ENCODE assay signal across 18 cellular contexts in the genomic region with DNA sequence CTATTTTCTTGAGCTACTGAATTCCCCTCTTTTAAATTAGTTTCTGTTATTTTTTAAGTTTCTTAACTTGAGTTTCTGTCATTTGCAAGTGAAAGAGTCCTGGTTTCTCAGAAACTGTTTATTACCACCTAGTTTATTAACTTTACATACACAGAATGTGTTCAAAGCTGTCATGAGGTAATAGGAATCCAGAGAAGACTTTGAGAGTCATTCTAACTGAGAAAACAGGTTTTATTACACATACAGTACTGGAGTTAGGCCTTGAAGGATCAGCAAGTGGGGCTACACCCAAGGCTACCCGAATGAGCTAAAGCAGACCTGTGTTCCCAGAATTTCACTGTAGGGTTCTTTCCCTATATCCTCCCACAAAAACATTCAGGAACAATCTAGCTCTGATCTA. TPM values are rescaled to one million over a fixed set of nuclear protein-coding genes. Genes with fewer than 3 reads are reported as not detected.
A peak's percentile ranks its signal among the peaks of the same experiment; 100 is the strongest.
DNase-seq lines count a peak whose midpoint lies in the region; ATAC-seq and TF ChIP-seq lines count a peak whose summit lies in the region.
"Had no signal": no experiment of that assay in that cellular context is flagged by ENCODE, and none has a peak within 500 bp of the region (broad histone marks: within the 10 kb centered on the region; RNA-seq: fewer than 3 reads in every experiment).

No MANE protein-coding gene starts in this region.

- H3K27ac Mint-ChIP-seq in CD14-positive monocyte = no peak overlapping the region
- no peak overlapping the region for H3K27ac Mint-ChIP-seq in CD4-positive, alpha-beta T cell
- H3K27ac Mint-ChIP-seq: B cell; CD8-positive, alpha-beta T cell; GM23338 had no signal

- 82% methylated on average over 1 of the region's 1 CpG for WGBS in hepatocyte (ENCODE audit: low lambda C conversion rate, missing lambda C conversion rate)

- peaks cover 41 to 42% of the 10 kb centered on the region in 2 donors for H3K36me3 Mint-ChIP-seq in CD14-positive monocyte
- H3K36me3 Mint-ChIP-seq in CD4-positive, alpha-beta T cell (ENCODE audit: low read depth) = peaks cover 75% of the 10 kb centered on the region

- H3K79me2 ChIP-seq in hepatocyte = no peaks in the 10 kb centered on the region

- intact Hi-C loops in CD14-positive monocyte (cut with micrococcal nuclease) = no loop called here
- intact Hi-C loops in CD4-positive, alpha-beta T cell (cut with DNase I, micrococcal nuclease) = no loop called here

- H3K27ac ChIP-seq in hepatocyte = peak overlapping the region; percentile 78
- no peak overlapping the region for H3K27ac ChIP-seq in CD4-positive, alpha-beta T cell (ENCODE audit: low read depth, low read length)
- H3K27ac ChIP-seq: HL-60 had no signal

- H3K27me3 ChIP-seq in hepatocyte = no peaks in the 10 kb centered on the region
- no peaks in the 10 kb centered on the region for H3K27me3 ChIP-seq in CD4-positive, alpha-beta T cell (ENCODE audit: control insufficient read depth, insufficient read depth, low read length)

- H3K4me3 Mint-ChIP-seq in CD14-positive monocyte = no peak overlapping the region
- no peak overlapping the region for H3K4me3 Mint-ChIP-seq in CD4-positive, alpha-beta T cell
- H3K4me3 Mint-ChIP-seq: B cell; CD8-positive, alpha-beta T cell; GM23338 had no signal

- H3K4me1 ChIP-seq in hepatocyte (ENCODE audit: insufficient read depth) = peaks cover 5% of the 10 kb centered on the region

- peak; percentile 46 for ATAC-seq in GM18520 (IDR thresholded peaks at IDR 0.05; ENCODE audit: unreplicated experiment)
- ATAC-seq in HG02571 (IDR thresholded peaks at IDR 0.05; ENCODE audit: unreplicated experiment) = peak; percentile 69
- peak; percentile 55 for ATAC-seq in HG02798 (IDR thresholded peaks at IDR 0.05; ENCODE audit: poor library complexity, unreplicated experiment)
- no peak for ATAC-seq in CD4-positive, alpha-beta T cell (ENCODE audit: poor library complexity)
- ATAC-seq: CD8-positive, alpha-beta T cell; GM23338 had no signal

- H3K9me3 ChIP-seq in hepatocyte (ENCODE audit: low read depth) = no peaks in the 10 kb centered on the region
- no peaks in the 10 kb centered on the region for H3K9me3 ChIP-seq in CD4-positive, alpha-beta T cell (ENCODE audit: control insufficient read depth, low read length)

- DNase-seq in hepatocyte (ENCODE audit: low spot score) (peak; percentile 6), kidney glomerular epithelial cell (lab: John Stamatoyannopoulos, UW) (no peak), activated gamma-delta T cell (lab: John Stamatoyannopoulos, UW) (no peak), CD14-positive monocyte (ENCODE audit: low spot score) (no peak)
- no peak for DNase-seq in CD4-positive, alpha-beta T cell
- DNase-seq: ACHN; C1 segment of cervical spinal cord; CD8-positive, alpha-beta T cell; COR-L47; DND-41; GDM1; H7 had no signal

- no peak for TF ChIP-seq CTCF in hepatocyte (IDR thresholded peaks at IDR 0.05; ENCODE audit: poor library complexity)
- TF ChIP-seq CTCF in CD14-positive monocyte (IDR thresholded peaks at IDR 0.05) = no peak
- no peak for TF ChIP-seq CTCF in CD4-positive, alpha-beta T cell (IDR thresholded peaks at IDR 0.05)

- no peaks in the 10 kb centered on the region for H4K20me1 ChIP-seq in hepatocyte (ENCODE audit: insufficient read depth, poor library complexity, severe bottlenecking)

- no peaks in the 10 kb centered on the region for H3K9me2 ChIP-seq in hepatocyte (replicated peaks; ENCODE audit: insufficient read depth)

- POLR2A ChIA-PET in CD4-positive, alpha-beta T cell (lab: Charles Lee) = no interaction called here

- H3K27me3 Mint-ChIP-seq in CD14-positive monocyte (ENCODE audit: low read depth in 3 of 3) = no peaks in the 10 kb centered on the region
- H3K27me3 Mint-ChIP-seq in CD4-positive, alpha-beta T cell = no peaks in the 10 kb centered on the region
- H3K27me3 Mint-ChIP-seq: B cell had no signal

- H3K36me3 ChIP-seq in hepatocyte (replicated peaks; ENCODE audit: insufficient read depth, low read depth) = no peaks in the 10 kb centered on the region

- no peak overlapping the region for H3K4me2 ChIP-seq in hepatocyte
- H3K4me2 ChIP-seq: GM23338 had no signal

- no peaks in the 10 kb centered on the region for H3K9me3 Mint-ChIP-seq in CD14-positive monocyte
- H3K9me3 Mint-ChIP-seq in CD4-positive, alpha-beta T cell = no peaks in the 10 kb centered on the region
- H3K9me3 Mint-ChIP-seq: CD8-positive, alpha-beta T cell; GM23338 had no signal

- CTCF ChIA-PET in CD4-positive, alpha-beta T cell (lab: Charles Lee) = interaction anchor here (1.2 kb wide), 1 partner anchor 20 kb away, joined by 4 read pairs; no protein-coding TSS in a partner anchor

- no peak overlapping the region for H3K4me3 ChIP-seq in hepatocyte
- H3K4me3 ChIP-seq: GM23338 had no signal

- H2AFZ ChIP-seq in hepatocyte = no peak overlapping the region
- H2AFZ ChIP-seq: GM23338 had no signal

- no peaks in the 10 kb centered on the region for H3K4me1 Mint-ChIP-seq in CD14-positive monocyte
- H3K4me1 Mint-ChIP-seq in CD4-positive, alpha-beta T cell (ENCODE audit: low read depth) = no peaks in the 10 kb centered on the region
- H3K4me1 Mint-ChIP-seq: B cell, GM23338 had no signal

RNA-seq across cellular contexts. Expression of gene FAM114A2, which starts 33.1 kb away (rescaled TPM):
- 19.7 and 22.8 TPM in 2 replicates for total RNA-seq in hepatocyte
- polyA plus RNA-seq in hepatocyte (12.0 and 13.0 TPM in 2 replicates), CD14-positive monocyte (10 to 100 TPM; 15.6 to 18.4 TPM)
- total RNA-seq in CD4-positive, alpha-beta T cell = 10 to 100 TPM; 21.9 to 23.3 TPM

RNA-seq across cellular contexts. Expression of gene MFAP3, which starts 33.1 kb away (rescaled TPM):
- total RNA-seq in hepatocyte = 65.4 and 82.2 TPM in 2 replicates
- polyA plus RNA-seq in hepatocyte (12.3 and 14.4 TPM in 2 replicates), CD14-positive monocyte (10 to 100 TPM in 1 of 2 donors, 1 to 10 TPM in 1; 8.6 to 13.1 TPM)
- 10 to 100 TPM; 14.9 to 17.7 TPM for total RNA-seq in CD4-positive, alpha-beta T cell
